8 cellular contexts compared by ENCODE assay signal in the genomic region with DNA sequence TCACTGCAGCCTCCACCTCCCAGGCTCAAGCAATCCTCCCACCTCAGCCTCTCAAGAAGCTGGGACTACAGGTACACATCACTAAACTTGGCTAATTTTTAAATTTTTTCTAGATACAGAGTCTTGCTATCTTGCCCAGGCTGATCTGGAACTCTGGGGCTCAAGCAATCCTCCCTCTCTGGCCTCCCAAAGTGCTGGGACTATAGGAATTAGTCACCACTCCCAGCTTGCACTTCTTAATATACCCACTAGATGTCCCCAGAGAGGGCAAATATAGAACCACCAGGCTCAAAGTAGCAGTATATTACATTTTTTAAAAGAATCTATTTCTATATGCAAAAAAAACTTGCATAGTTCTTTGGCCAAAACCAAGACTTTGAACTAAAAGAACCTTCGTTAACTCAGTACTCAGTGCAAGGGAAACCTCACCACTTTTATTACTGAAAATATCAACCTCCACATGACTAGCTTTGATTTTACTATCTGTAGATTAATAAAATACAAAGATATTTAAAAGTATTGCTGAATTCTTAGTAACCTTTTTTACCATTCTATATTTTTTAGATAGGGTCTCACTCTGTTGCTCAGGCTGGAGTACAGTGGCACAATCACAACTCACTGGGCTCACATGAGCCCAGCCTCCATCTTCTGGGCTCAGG. TPM values are rescaled to one million over a fixed set of nuclear protein-coding genes. Genes with fewer than 3 reads are reported as not detected.
DNase-seq lines count a peak whose midpoint lies in the region; ATAC-seq and TF ChIP-seq lines count a peak whose summit lies in the region.

No MANE protein-coding gene starts in this region.

- 18 to 20% methylated on average over 1 of the region's 1 CpG for WGBS in body of pancreas, 2 donors

- intact Hi-C loops in body of pancreas (cut with DNase I), result loop anchor here (10.0 kb wide), 1 partner anchor 337 kb away; no protein-coding TSS in a partner anchor

- H3K4me2 ChIP-seq in SU-DHL-6 (ENCODE audit: low read depth, low read length, poor library complexity, severe bottlenecking), result no peak overlapping the region

- TF ChIP-seq CTCF in SU-DHL-6 (IDR thresholded peaks at IDR 0.05; ENCODE audit: insufficient read depth, low read length, poor library complexity, severe bottlenecking), result peak; percentile 70
- peak; percentile 62 to 90 (median 84) for TF ChIP-seq CTCF in body of pancreas (IDR thresholded peaks at IDR 0.05)

- no peaks in the 10 kb centered on the region for H3K79me2 ChIP-seq in SU-DHL-6 (ENCODE audit: insufficient read depth, low read length)

- H3K9ac ChIP-seq in SU-DHL-6 (ENCODE audit: low read length), result no peak overlapping the region

- H3K27me3 ChIP-seq in SU-DHL-6 (ENCODE audit: low read length), result no peaks in the 10 kb centered on the region
- no peaks in the 10 kb centered on the region for H3K27me3 ChIP-seq in body of pancreas

- DNase-seq in NCI-H1092 treated with DMSO at 0.1 percent for 48 hours (lab: John Stamatoyannopoulos, UW) (peak; percentile 18), NCI-H1092 (lab: John Stamatoyannopoulos, UW) (no peak), HT-29 (ENCODE audit: low spot score) (peak; percentile 78), body of pancreas (peak; percentile 45 to 60 (median 54)), iris pigment epithelial cell (ENCODE audit: low read depth) (peak; percentile 48)
- DNase-seq in stimulated activated CD4-positive, alpha-beta T cell treated with anti-CD3 and anti-CD28 coated beads, Interleukin-2, amount 100 ng/mL, for 24 hours, result peak; percentile 28 to 53

- H3K27ac ChIP-seq in SU-DHL-6 (ENCODE audit: low read depth, low read length) (no peak overlapping the region), body of pancreas (no peak overlapping the region)

- H3K9me2 ChIP-seq in SU-DHL-6 (replicated peaks; ENCODE audit: insufficient read depth, low read length), result no peaks in the 10 kb centered on the region

- no peak overlapping the region for H3K4me3 ChIP-seq in SU-DHL-6 (ENCODE audit: insufficient read depth, low read length, poor library complexity, severe bottlenecking)
- no peak overlapping the region for H3K4me3 ChIP-seq in body of pancreas

- H3K9me3 ChIP-seq in SU-DHL-6 (ENCODE audit: insufficient read depth, low read length) (no peaks in the 10 kb centered on the region), body of pancreas (no peaks in the 10 kb centered on the region)

- no peak overlapping the region for H2AFZ ChIP-seq in SU-DHL-6 (ENCODE audit: low read depth, low read length, severe bottlenecking)

- no peak for TF ChIP-seq POLR2A in body of pancreas (IDR thresholded peaks at IDR 0.05)

- no peaks in the 10 kb centered on the region for H3K4me1 ChIP-seq in body of pancreas

- H4K20me1 ChIP-seq in SU-DHL-6 (ENCODE audit: low read depth, low read length), result no peaks in the 10 kb centered on the region

- H3F3A ChIP-seq in SU-DHL-6 (ENCODE audit: insufficient read depth), result no peaks in the 10 kb centered on the region

- H3K36me3 ChIP-seq in SU-DHL-6 (ENCODE audit: low read length) (no peaks in the 10 kb centered on the region), body of pancreas (replicated peaks in 1 of 2; ENCODE audit: insufficient read depth in 1 of 2, low read depth in 2 of 2) (peaks cover 0 to 2% of the 10 kb centered on the region in 2 donors)

- peak; percentile 65 for ATAC-seq in body of pancreas
- no peak for ATAC-seq in GM19328 (IDR thresholded peaks at IDR 0.05; ENCODE audit: unreplicated experiment)

RNA-seq across cellular contexts. Expression of gene HSD17B3, which starts 25.8 kb away (rescaled TPM):
- not detected in 2 replicates for total RNA-seq in HT-29 (2014; rRNA removed; shearing (Covaris generic))
- under 1 TPM in 1 of 2 donors, not detected in 1; 0.52 TPM for total RNA-seq in body of pancreas

RNA-seq across cellular contexts. Expression of gene SLC35D2, which starts 55.7 kb away (rescaled TPM):
- 25.0 and 25.2 TPM in 2 replicates for total RNA-seq in HT-29 (2014; rRNA removed; shearing (Covaris generic))
- total RNA-seq in body of pancreas, result 10 to 100 TPM; 21.5 to 25.1 TPM
